In genomic region chr5:119417891-119418781, GRCh38 we compare ENCODE assay signal across 10 cellular contexts. TPM values are rescaled to one million over a fixed set of nuclear protein-coding genes. Genes with fewer than 3 reads are reported as not detected.
A peak's percentile ranks its signal among the peaks of the same experiment; 100 is the strongest.
DNase-seq lines count a peak whose midpoint lies in the region; ATAC-seq and TF ChIP-seq lines count a peak whose summit lies in the region.
"Had no signal": no experiment of that assay in that cellular context is flagged by ENCODE, and none has a peak within 500 bp of the region (broad histone marks: within the 10 kb centered on the region; RNA-seq: fewer than 3 reads in every experiment).

No MANE protein-coding gene starts in this region.

- no peaks in the 10 kb centered on the region for H3K36me3 ChIP-seq in naive thymus-derived CD4-positive, alpha-beta T cell (ENCODE audit: control insufficient read depth in 2 of 3, insufficient read depth in 3 of 3, low read length in 3 of 3)
- no peaks in the 10 kb centered on the region for H3K36me3 ChIP-seq in body of pancreas (replicated peaks in 1 of 2; ENCODE audit: insufficient read depth in 1 of 2, low read depth in 2 of 2)

- in situ Hi-C loops in KBM-7 (cut with MboI; ENCODE audit: low pct_unique_long_range_greater_than_20kb, low sequenced_read_pairs): loop anchor here (25.0 kb wide), 1 partner anchor 406 kb away; no protein-coding TSS in a partner anchor
- in situ Hi-C loops in GM13976 (cut with MboI; ENCODE audit: low sequenced_read_pairs, unreplicated experiment): loop anchor here (10.0 kb wide), 1 partner anchor 403 kb away; no protein-coding TSS in a partner anchor

- CTCF ChIA-PET in naive thymus-derived CD4-positive, alpha-beta T cell (lab: Charles Lee): interaction anchor here (0.5 to 1.8 kb wide), 6 partner anchors 16 to 400 kb away, joined by 3 to 7 read pairs (median 3); no protein-coding TSS in a partner anchor

- peaks cover 7 to 19% (median 16%) of the 10 kb centered on the region in 7 donors for H3K4me1 Mint-ChIP-seq in naive thymus-derived CD4-positive, alpha-beta T cell

- ATAC-seq in naive thymus-derived CD4-positive, alpha-beta T cell: no peak
- no peak for ATAC-seq in body of pancreas

- H3K27me3 ChIP-seq in naive thymus-derived CD4-positive, alpha-beta T cell (ENCODE audit: control insufficient read depth in 2 of 2, insufficient read depth in 2 of 2, low read length in 2 of 2): no peaks in the 10 kb centered on the region
- no peaks in the 10 kb centered on the region for H3K27me3 ChIP-seq in body of pancreas

- peaks cover 0 to 4% (median 0%) of the 10 kb centered on the region in 5 donors for H3K27me3 Mint-ChIP-seq in naive thymus-derived CD4-positive, alpha-beta T cell

- no peak for TF ChIP-seq POLR2A in body of pancreas (IDR thresholded peaks at IDR 0.05)

- peak; percentile 40 for DNase-seq in GF-D8 (lab: John Stamatoyannopoulos, UW)
- peak; percentile 64 for DNase-seq in KBM-7
- DNase-seq in astrocyte of the hippocampus (ENCODE audit: low read depth, low spot score): peak; percentile 59
- no peak for DNase-seq in naive thymus-derived CD4-positive, alpha-beta T cell
- no peak for DNase-seq in GM13976 (ENCODE audit: low spot score)
- DNase-seq in DMS153 treated with DMSO at 0.1 percent for 48 hours (lab: John Stamatoyannopoulos, UW; ENCODE audit: unreplicated experiment): no peak
- no peak for DNase-seq in mesenteric fat pad (ENCODE audit: low spot score)
- no peak for DNase-seq in body of pancreas
- DNase-seq: NCI-H774, posterior cingulate gyrus had no signal

- H3K4me3 Mint-ChIP-seq in naive thymus-derived CD4-positive, alpha-beta T cell: peak overlapping the region in 8 of 10 donors; percentile 0 to 40 (median 26)

- H3K9me3 Mint-ChIP-seq in naive thymus-derived CD4-positive, alpha-beta T cell: no peaks in the 10 kb centered on the region

- POLR2A ChIA-PET in naive thymus-derived CD4-positive, alpha-beta T cell (lab: Charles Lee): interaction anchor here (0.7 kb wide), 1 partner anchor 77 kb away, joined by 3 read pairs; no protein-coding TSS in a partner anchor

- no peak overlapping the region for H3K4me3 ChIP-seq in naive thymus-derived CD4-positive, alpha-beta T cell (ENCODE audit: low read length)
- H3K4me3 ChIP-seq in body of pancreas: no peak overlapping the region

- 60 to 62% methylated on average over 7 of the region's 7 CpGs for WGBS in body of pancreas, 2 donors

- H3K9me3 ChIP-seq in naive thymus-derived CD4-positive, alpha-beta T cell (ENCODE audit: control insufficient read depth in 2 of 3, low read length in 3 of 3): no peaks in the 10 kb centered on the region
- H3K9me3 ChIP-seq in body of pancreas: no peaks in the 10 kb centered on the region

- no peak for TF ChIP-seq CTCF in GM13976 (IDR thresholded peaks at IDR 0.05; ENCODE audit: borderline replicate concordance, control extremely low read depth, extremely low read depth, insufficient read depth, missing control alignments)
- TF ChIP-seq CTCF in body of pancreas (IDR thresholded peaks at IDR 0.05): no peak

- intact Hi-C loops in naive thymus-derived CD4-positive, alpha-beta T cell (cut with micrococcal nuclease): no loop called here
- intact Hi-C loops in body of pancreas (cut with DNase I): no loop called here

- H3K4me1 ChIP-seq in naive thymus-derived CD4-positive, alpha-beta T cell (ENCODE audit: control insufficient read depth in 2 of 2, insufficient read depth in 2 of 2, low read length in 2 of 2): peaks cover 0 to 12% of the 10 kb centered on the region in 2 donors
- no peaks in the 10 kb centered on the region for H3K4me1 ChIP-seq in body of pancreas

- H3K27ac Mint-ChIP-seq in naive thymus-derived CD4-positive, alpha-beta T cell: peak overlapping the region in 1 of 9 donors; percentile 26

- no peak overlapping the region for H3K27ac ChIP-seq in naive thymus-derived CD4-positive, alpha-beta T cell (ENCODE audit: low read depth, low read length)
- no peak overlapping the region for H3K27ac ChIP-seq in body of pancreas

- no peaks in the 10 kb centered on the region for H3K36me3 Mint-ChIP-seq in naive thymus-derived CD4-positive, alpha-beta T cell

RNA-seq across cellular contexts. Expression of gene HSD17B4, which starts 34.2 kb away (rescaled TPM):
- total RNA-seq in naive thymus-derived CD4-positive, alpha-beta T cell: 10 to 100 TPM; 22.5 to 77.2 (median 71.0) TPM
- polyA plus RNA-seq in naive thymus-derived CD4-positive, alpha-beta T cell: 100 to 1,000 TPM in 1 of 2 donors, 10 to 100 TPM in 1; 55.7 to 131 TPM
- 339 TPM for total RNA-seq in mesenteric fat pad
- total RNA-seq in body of pancreas: 10 to 100 TPM; 97.2 to 98.6 TPM

Comparison
In these comparisons a context has a peak if more than half of its experiments do, and no peak if none do; other contexts are left out.
1. DNase-seq: peak in GF-D8 (single experiment), KBM-7 (single experiment) and astrocyte of the hippocampus (single experiment); none in naive thymus-derived CD4-positive, alpha-beta T cell (0 of 9), GM13976 (single experiment), DMS153 treated with DMSO at 0.1 percent for 48 hours (single experiment), mesenteric fat pad (single experiment) and body of pancreas (0 of 4).